In the genomic region with DNA sequence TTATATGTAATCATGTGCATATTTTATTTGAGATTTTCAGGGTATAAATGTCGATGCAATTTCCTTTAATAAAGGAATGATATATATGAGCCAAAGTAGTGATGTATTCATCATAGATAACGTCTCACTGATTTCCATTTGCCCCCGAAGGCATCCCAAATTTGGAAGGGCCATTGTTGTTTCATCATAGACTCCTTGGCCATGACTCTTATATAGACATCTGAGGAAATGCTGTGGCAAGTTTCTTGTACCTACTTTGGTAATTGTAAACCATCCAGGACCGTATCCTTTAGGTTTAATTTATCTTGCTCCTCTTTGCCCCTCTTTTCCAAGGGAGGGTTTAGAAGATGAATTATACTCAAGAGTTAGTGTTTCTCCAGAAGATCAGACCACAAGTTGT, we compare ENCODE assay signal across 10 cellular contexts.
DNase-seq lines count a peak whose midpoint lies in the region; ATAC-seq, FAIRE-seq and TF ChIP-seq lines count a peak whose summit lies in the region.
"Had no signal": no experiment of that assay in that cellular context is flagged by ENCODE, and none has a peak within 500 bp of the region (broad histone marks: within the 10 kb centered on the region; RNA-seq: fewer than 3 reads in every experiment).

No MANE protein-coding gene starts in this region.

- H3K36me3 ChIP-seq in heart left ventricle, result no peaks in the 10 kb centered on the region
- H3K36me3 ChIP-seq in H1 (ENCODE audit: control insufficient read depth in 2 of 4, insufficient read depth in 4 of 4, low read length in 3 of 4), result no peaks in the 10 kb centered on the region
- H3K36me3 ChIP-seq in muscle layer of colon (ENCODE audit: insufficient read depth, low read length), result no peaks in the 10 kb centered on the region
- H3K36me3 ChIP-seq in urinary bladder (ENCODE audit: insufficient read depth), result no peaks in the 10 kb centered on the region

- H3K79me1 ChIP-seq in H1 (ENCODE audit: low read depth, low read length), result no peaks in the 10 kb centered on the region; the same call in 1 of the 2 replicates

- TF ChIP-seq POLR2A in heart left ventricle (IDR thresholded peaks at IDR 0.05) (no peak), H1 (IDR thresholded peaks at IDR 0.05; ENCODE audit: control extremely low read depth in 1 of 2, low read depth in 2 of 2, low read length in 2 of 2) (no peak)

- H2AK5ac ChIP-seq in H1 (ENCODE audit: low read depth, low read length), result no peak overlapping the region

- H2BK120ac ChIP-seq in H1 (replicated peaks; ENCODE audit: low read depth, low read length), result no peak overlapping the region

- H2BK12ac ChIP-seq in H1 (ENCODE audit: low read depth, low read length), result peak overlapping the region; percentile 32; the same call in 1 of the 2 replicates

- no peak overlapping the region for H3K18ac ChIP-seq in H1 (ENCODE audit: extremely low read depth, low read length)

- peak overlapping the region in 1 of 4 experiments; percentile 6; a peak in 1 of 7 replicates for H3K9ac ChIP-seq in H1 (replicated peaks in 1 of 4; ENCODE audit: extremely low read depth in 1 of 4, low read depth in 3 of 4, low read length in 3 of 4)
- H3K9ac ChIP-seq in muscle layer of colon (ENCODE audit: low read length), result peak overlapping the region; percentile 21

- POLR2A ChIA-PET in H1 (lab: Charles Lee; ENCODE audit: partially characterized antibody), result interaction anchor here (0.9 to 1.9 kb wide), 5 partner anchors 9 to 26 kb away, joined by 3 to 6 read pairs (median 4); no protein-coding TSS in a partner anchor

- H3K27ac ChIP-seq in heart left ventricle, result peak overlapping the region; percentile 82 to 90 (median 86)
- H3K27ac ChIP-seq in H1 (ENCODE audit: low read depth, low read length), result peak overlapping the region; percentile 37; the same call in 1 of the 2 replicates
- peak overlapping the region; percentile 59 for H3K27ac ChIP-seq in muscle layer of colon (ENCODE audit: low read depth, low read length)
- peak overlapping the region; percentile 35 for H3K27ac ChIP-seq in urinary bladder (ENCODE audit: low read depth)

- no peak overlapping the region for H3K14ac ChIP-seq in H1 (ENCODE audit: insufficient read length)

- WGBS in heart left ventricle, 4 donors, result 37 to 55% (median 49%) methylated on average over 4 of the region's 4 CpGs
- WGBS in H1 (ENCODE audit: extremely low coverage in 1 of 2, insufficient coverage in 1 of 2, insufficient read length in 1 of 2, insufficient replicate concordance in 2 of 2, low coverage in 1 of 2, low lambda C conversion rate in 2 of 2, missing lambda C conversion rate in 1 of 2), 2 experiments, result 90% methylated on average over 4 of the region's 4 CpGs; no CpG with 5 or more reads in 1 of the 2 experiments
- WGBS in urinary bladder, result 46% methylated on average over 4 of the region's 4 CpGs

- H3K4me2 ChIP-seq in H1 (ENCODE audit: insufficient read depth in 1 of 2, low read depth in 2 of 2, low read length in 2 of 2), result peak overlapping the region in 1 of 2 experiments; percentile 43; a peak in 3 of 4 replicates

- FAIRE-seq in H1 (lab: Jason Lieb, UNC), result no peak

- H2BK5ac ChIP-seq in H1 (ENCODE audit: low read depth, low read length), result peak overlapping the region; percentile 79; the same call in 1 of the 2 replicates

- intact Hi-C loops in heart left ventricle (cut with DNase I), result loop anchor here in 6 of 10 donors (2.0 to 5.0 kb wide), 5 partner anchors 23 to 84 kb away; a partner anchor contains a TSS
- intact Hi-C loops in Right ventricle myocardium inferior (cut with DNase I), result loop anchor here (2.0 to 5.0 kb wide), 2 partner anchors 36 to 83 kb away; no protein-coding TSS in a partner anchor

- H3K23me2 ChIP-seq in H1 (ENCODE audit: low read depth, low read length), result no peaks in the 10 kb centered on the region

- H3K4me1 ChIP-seq in heart left ventricle (peaks cover 19 to 97% (median 70%) of the 10 kb centered on the region in 12 donors), H1 (replicated peaks in 1 of 4; ENCODE audit: control insufficient read depth in 3 of 4, insufficient read depth in 4 of 4, low read length in 3 of 4) (peaks cover 5 to 28% (median 9%) of the 10 kb centered on the region in 4 experiments; a peak in 6 of 7 replicates), muscle layer of colon (ENCODE audit: insufficient read depth, low read length) (peaks cover 66% of the 10 kb centered on the region), urinary bladder (ENCODE audit: insufficient read depth) (no peaks in the 10 kb centered on the region)

- TF ChIP-seq RAD21 in H1 (IDR thresholded peaks at IDR 0.05 in 1 of 2, conservative IDR thresholded peaks at IDR 0.05 in 1 of 2; ENCODE audit: low read depth in 2 of 2, low read length in 2 of 2), result no peak

- no peak overlapping the region for H2BK15ac ChIP-seq in H1 (ENCODE audit: low read length)

- peak overlapping the region; percentile 66; the same call in 1 of the 2 replicates for H2BK20ac ChIP-seq in H1 (ENCODE audit: low read length)

- no peaks in the 10 kb centered on the region for H3K79me2 ChIP-seq in H1 (ENCODE audit: control insufficient read depth in 1 of 2, insufficient read depth in 2 of 2, low read length in 2 of 2)

- TF ChIP-seq EP300 in H1 (IDR thresholded peaks at IDR 0.05; ENCODE audit: borderline replicate concordance in 1 of 2, low read depth in 2 of 2, low read length in 2 of 2), result no peak

- TF ChIP-seq CTCF in heart left ventricle (IDR thresholded peaks at IDR 0.05), result no peak
- no peak for TF ChIP-seq CTCF in H1 (IDR thresholded peaks at IDR 0.05; ENCODE audit: control extremely low read depth in 1 of 3, insufficient read depth in 1 of 3, low read depth in 1 of 3, low read length in 3 of 3)

- H4K5ac ChIP-seq in H1 (ENCODE audit: insufficient read length, low read depth, low read length), result no peak overlapping the region

- H4K20me1 ChIP-seq in H1 (replicated peaks in 1 of 2; ENCODE audit: control insufficient read depth in 1 of 2, insufficient read depth in 2 of 2, low read length in 2 of 2), result no peaks in the 10 kb centered on the region

- no peak overlapping the region for H3K23ac ChIP-seq in H1 (ENCODE audit: insufficient read length)

- no peak overlapping the region for H4K91ac ChIP-seq in H1 (replicated peaks; ENCODE audit: insufficient read length, low read length)

- H4K8ac ChIP-seq in H1 (ENCODE audit: extremely low read depth, insufficient read depth, low read length), result no peak overlapping the region

- H3K27me3 ChIP-seq in heart left ventricle (no peaks in the 10 kb centered on the region), H1 (replicated peaks in 1 of 4; ENCODE audit: control insufficient read depth in 3 of 4, extremely low read depth in 1 of 4, insufficient read depth in 3 of 4, low read length in 3 of 4) (no peaks in the 10 kb centered on the region), muscle layer of colon (ENCODE audit: control insufficient read depth in 1 of 2, insufficient read depth in 2 of 2, low read length in 2 of 2) (no peaks in the 10 kb centered on the region)

- H3K4me3 ChIP-seq in heart left ventricle (peak overlapping the region in 2 of 12 donors; percentile 31 to 37), H1 (ENCODE audit: extremely low read depth in 1 of 4, insufficient read depth in 2 of 4, low read depth in 3 of 4, low read length in 4 of 4) (peak overlapping the region in 1 of 4 experiments; percentile 14; a peak in 1 of 8 replicates), muscle layer of colon (ENCODE audit: low read depth in 1 of 2, low read length in 2 of 2) (peak overlapping the region in 1 of 2 donors; percentile 49), urinary bladder (ENCODE audit: low read depth, low read length) (no peak overlapping the region)

- H3K9me3 ChIP-seq in heart left ventricle (no peaks in the 10 kb centered on the region), H1 (ENCODE audit: insufficient read depth in 2 of 2, low read depth in 1 of 2, low read length in 1 of 2) (no peaks in the 10 kb centered on the region), muscle layer of colon (ENCODE audit: low read length) (no peaks in the 10 kb centered on the region)

- no peak for DNase-seq in heart left ventricle
- DNase-seq in Right ventricle myocardium inferior (ENCODE audit: missing footprints), result no peak
- no peak for DNase-seq in H1 (ENCODE audit: low read depth in 1 of 2, low spot score in 2 of 2)
- no peak for DNase-seq in NCI-H446 treated with DMSO at 0.1 percent for 48 hours (lab: John Stamatoyannopoulos, UW)
- no peak for DNase-seq in activated CD8-positive, alpha-beta memory T cell treated with anti-CD3 and anti-CD28 coated beads for 24 hours
- DNase-seq: 8988T; activated CD8-positive, alpha-beta memory T cell treated with anti-CD3 and anti-CD28 coated beads, Interleukin-2, amount 50 U/mL, for 4 hours had no signal

- CTCF ChIA-PET in H1 (lab: Charles Lee; ENCODE audit: partially characterized antibody), result interaction anchor here (0.8 to 3.4 kb wide), 3 partner anchors 8 to 46 kb away, joined by 3 to 18 read pairs (median 3); no protein-coding TSS in a partner anchor

- H3K4ac ChIP-seq in H1 (replicated peaks; ENCODE audit: insufficient read length, low read depth, low read length), result no peak overlapping the region

- H3K56ac ChIP-seq in H1 (replicated peaks; ENCODE audit: insufficient read length, low read depth, low read length), result no peak overlapping the region

- H2AFZ ChIP-seq in H1 (ENCODE audit: low read length), result no peak overlapping the region

- no peak for ATAC-seq in heart left ventricle
- ATAC-seq in Right ventricle myocardium inferior, result no peak
- ATAC-seq in GM21717 (IDR thresholded peaks at IDR 0.05; ENCODE audit: unreplicated experiment), result no peak

TF ChIP-seq in H1, 55 proteins besides CTCF, POLR2A, EP300 and RAD21:
- TF ChIP-seq TBP (IDR thresholded peaks at IDR 0.05; ENCODE audit: low read depth, low read length) (no peak), NANOG (IDR thresholded peaks at IDR 0.05; ENCODE audit: insufficient read depth, low read depth, low read length, poor library complexity, severe bottlenecking) (no peak), SP1 (IDR thresholded peaks at IDR 0.05; ENCODE audit: low read depth, low read length) (no peak), TAF1 (IDR thresholded peaks at IDR 0.05; ENCODE audit: low read depth, low read length) (no peak), SRF (IDR thresholded peaks at IDR 0.05; ENCODE audit: low read depth, low read length) (no peak)
- TF ChIP-seq, protein P1, sequence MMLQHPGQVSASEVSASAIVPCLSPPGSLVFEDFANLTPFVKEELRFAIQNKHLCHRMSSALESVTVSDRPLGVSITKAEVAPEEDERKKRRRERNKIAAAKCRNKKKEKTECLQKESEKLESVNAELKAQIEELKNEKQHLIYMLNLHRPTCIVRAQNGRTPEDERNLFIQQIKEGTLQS (IDR thresholded peaks at IDR 0.05; ENCODE audit: insufficient read depth, low read depth, low read length), result no peak

Comparison
In these comparisons a context has a peak if more than half of its experiments do, and no peak if none do; other contexts are left out.
1. H3K27ac ChIP-seq: peak in every context shown above with its lines; median percentile 86 in heart left ventricle; 59 in muscle layer of colon; 37 in H1; 35 in urinary bladder.